In the genomic region with DNA sequence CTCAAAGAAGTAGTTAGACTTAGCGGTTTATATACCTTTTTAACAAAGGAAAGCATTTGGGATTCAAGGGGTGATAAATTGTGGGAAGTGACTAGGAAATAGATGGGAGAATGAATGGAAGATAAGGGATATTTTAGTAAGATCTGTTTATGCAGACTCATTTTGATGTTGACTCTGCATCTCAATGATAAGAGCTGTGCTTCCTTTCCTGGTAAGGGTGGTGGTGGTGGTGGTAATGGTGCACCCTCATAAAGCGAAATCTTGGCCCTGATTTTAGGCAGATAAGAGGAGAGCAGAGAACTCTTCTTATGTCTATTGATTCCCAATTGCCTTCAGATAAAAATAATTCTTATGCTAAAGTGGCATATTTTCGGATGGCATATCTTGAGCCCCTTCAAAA, we compare ENCODE assay signal across 33 cellular contexts.
"Had no signal": no experiment of that assay in that cellular context is flagged by ENCODE, and none has a peak within 500 bp of the region (broad histone marks: within the 10 kb centered on the region; RNA-seq: fewer than 3 reads in every experiment).

No MANE protein-coding gene starts in this region.

- ATAC-seq: activated T-cell treated with anti-CD3 and anti-CD28 coated beads, Interleukin-2, amount 50 U/mL, for 72 hours; body of pancreas; gastroesophageal sphincter; natural killer cell; psoas muscle; stimulated activated effector memory CD8-positive, alpha-beta T cell treated with anti-CD3 and anti-CD28 coated beads, Interleukin-12 subunit alpha, Interleukin-12 subunit beta, amount 100 ng/mL, for 72 hours; stimulated activated naive CD8-positive, alpha-beta T cell treated with anti-CD3 and anti-CD28 coated beads, Interleukin-15, amount 100 ng/mL, for 72 hours; T-helper 17 cell had no signal

- H3K4me2 ChIP-seq: neural progenitor cell had no signal

- H3K27me3 Mint-ChIP-seq: activated naive CD8-positive, alpha-beta T cell treated with anti-CD3 and anti-CD28 coated beads for 36 hours; memory B cell; stimulated activated naive CD8-positive, alpha-beta T cell treated with anti-CD3 and anti-CD28 coated beads, Interleukin-15, amount 100 ng/mL, for 72 hours; T-helper 17 cell; type B pancreatic cell had no signal

- H3K27ac Mint-ChIP-seq: activated naive CD8-positive, alpha-beta T cell treated with anti-CD3 and anti-CD28 coated beads for 36 hours; activated T-cell treated with anti-CD3 and anti-CD28 coated beads, Interleukin-2, amount 50 U/mL, for 72 hours; immature natural killer cell; memory B cell; natural killer cell; neural progenitor cell; stimulated activated effector memory CD8-positive, alpha-beta T cell treated with anti-CD3 and anti-CD28 coated beads, Interleukin-12 subunit alpha, Interleukin-12 subunit beta, amount 100 ng/mL, for 72 hours; stimulated activated naive CD8-positive, alpha-beta T cell treated with anti-CD3 and anti-CD28 coated beads, Interleukin-15, amount 100 ng/mL, for 72 hours; T-helper 17 cell; type B pancreatic cell had no signal

- H3K79me2 ChIP-seq: parathyroid adenoma had no signal

- H3K4me3 Mint-ChIP-seq: activated naive CD8-positive, alpha-beta T cell treated with anti-CD3 and anti-CD28 coated beads for 36 hours; activated T-cell treated with anti-CD3 and anti-CD28 coated beads, Interleukin-2, amount 50 U/mL, for 72 hours; immature natural killer cell; memory B cell; natural killer cell; neural progenitor cell; stimulated activated effector memory CD8-positive, alpha-beta T cell treated with anti-CD3 and anti-CD28 coated beads, Interleukin-12 subunit alpha, Interleukin-12 subunit beta, amount 100 ng/mL, for 72 hours; stimulated activated naive CD8-positive, alpha-beta T cell treated with anti-CD3 and anti-CD28 coated beads, Interleukin-15, amount 100 ng/mL, for 72 hours; T-helper 17 cell; type B pancreatic cell had no signal

- H3K27ac ChIP-seq: adrenal gland, body of pancreas, gastroesophageal sphincter, neural progenitor cell, parathyroid adenoma, psoas muscle, sigmoid colon, uterus, VCaP had no signal

- H3K36me3 ChIP-seq: adrenal gland, gastroesophageal sphincter, neural progenitor cell, sigmoid colon, uterus had no signal

- H3K4me3 ChIP-seq: adrenal gland, body of pancreas, gastroesophageal sphincter, neural progenitor cell, psoas muscle, sigmoid colon, uterus had no signal

- H3K4me1 Mint-ChIP-seq: stimulated activated effector memory CD8-positive, alpha-beta T cell treated with anti-CD3 and anti-CD28 coated beads, Interleukin-12 subunit alpha, Interleukin-12 subunit beta, amount 100 ng/mL, for 72 hours; T-helper 17 cell had no signal

- H2AFZ ChIP-seq: neural progenitor cell, parathyroid adenoma had no signal

- H3K9me3 Mint-ChIP-seq: activated naive CD8-positive, alpha-beta T cell treated with anti-CD3 and anti-CD28 coated beads for 36 hours; immature natural killer cell; memory B cell; natural killer cell; stimulated activated effector memory CD8-positive, alpha-beta T cell treated with anti-CD3 and anti-CD28 coated beads, Interleukin-12 subunit alpha, Interleukin-12 subunit beta, amount 100 ng/mL, for 72 hours had no signal

- H3K27me3 ChIP-seq: adrenal gland, body of pancreas, gastroesophageal sphincter, neural progenitor cell, sigmoid colon, uterus had no signal

- H3K4me1 ChIP-seq: body of pancreas, neural progenitor cell, parathyroid adenoma, uterus had no signal

- DNase-seq: activated CD4-positive, alpha-beta T cell treated with anti-CD3 and anti-CD28 coated beads for 4 hours; activated CD4-positive, alpha-beta T cell treated with anti-CD3 and anti-CD28 coated beads, Interleukin-2, amount 50 U/mL, for 4 hours; activated effector memory CD4-positive, alpha-beta T cell treated with Interleukin-2 at 50 U/mL for 16 hours; activated naive CD4-positive, alpha-beta T cell treated with Interleukin-2 at 50 U/mL for 16 hours; activated naive CD8-positive, alpha-beta T cell treated with anti-CD3 and anti-CD28 coated beads for 36 hours; activated T-cell treated with anti-CD3 and anti-CD28 coated beads, Interleukin-2, amount 50 U/mL, for 72 hours; adrenal gland; aorta; body of pancreas; dermis blood vessel endothelial cell; effector CD4-positive, alpha-beta T cell; head of caudate nucleus; hypothalamus; immature natural killer cell; kidney; natural killer cell; occipital lobe; psoas muscle; sigmoid colon; small intestine; stimulated activated CD4-positive, alpha-beta T cell treated with anti-CD3 and anti-CD28 coated beads, Interleukin-4, amount 100 ng/mL, for 24 hours; stimulated activated naive CD8-positive, alpha-beta T cell treated with anti-CD3 and anti-CD28 coated beads, Interleukin-15, amount 100 ng/mL, for 72 hours; substantia nigra; T-helper 17 cell; T1000; uterus had no signal

- H3K36me3 Mint-ChIP-seq: activated naive CD8-positive, alpha-beta T cell treated with anti-CD3 and anti-CD28 coated beads for 36 hours; memory B cell; natural killer cell; stimulated activated effector memory CD8-positive, alpha-beta T cell treated with anti-CD3 and anti-CD28 coated beads, Interleukin-12 subunit alpha, Interleukin-12 subunit beta, amount 100 ng/mL, for 72 hours; type B pancreatic cell had no signal
